In the genomic region with DNA sequence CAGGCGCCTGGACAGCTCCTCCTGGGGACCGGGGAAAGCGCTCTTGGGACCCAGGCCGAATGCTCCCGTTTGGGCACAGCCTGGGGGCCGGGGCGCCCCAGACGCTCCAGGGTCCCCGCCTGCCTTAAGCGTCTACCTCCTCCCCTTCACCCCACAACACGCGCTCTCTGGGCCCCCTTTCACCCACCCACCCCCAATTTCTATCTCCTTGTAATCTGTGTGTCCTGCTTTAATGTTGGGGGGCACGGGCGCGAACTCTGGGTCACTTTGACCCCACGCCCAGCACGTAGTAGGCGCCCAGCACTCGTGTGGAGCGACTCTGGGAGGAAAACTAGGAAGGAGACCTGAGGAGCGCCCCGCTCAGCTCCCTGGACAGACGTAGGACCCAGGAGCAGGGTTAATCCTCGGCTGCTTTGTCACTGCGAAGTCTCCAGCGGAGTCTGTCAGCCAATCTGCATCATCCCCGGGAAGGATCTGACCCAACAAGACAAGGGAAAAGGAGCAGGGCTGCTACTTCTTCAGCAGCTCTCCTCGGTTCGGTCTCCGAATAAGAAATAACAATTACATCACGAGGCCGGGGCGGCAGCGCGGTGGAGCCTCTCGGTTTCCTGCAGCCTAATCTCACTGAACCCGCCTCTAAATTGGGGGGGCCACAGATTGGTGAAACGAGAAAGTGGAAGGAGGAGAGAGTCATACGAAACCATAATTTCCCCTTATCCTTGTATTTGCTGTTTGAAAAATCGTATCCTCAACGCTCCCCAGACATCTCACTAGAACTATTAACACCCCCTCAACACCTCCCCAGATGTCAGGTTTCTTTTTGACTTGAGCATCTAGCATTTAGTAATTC, we compare ENCODE assay signal across 8 cellular contexts. TPM values are rescaled to one million over a fixed set of nuclear protein-coding genes. Genes with fewer than 3 reads are reported as not detected.
DNase-seq lines count a peak whose midpoint lies in the region; ATAC-seq and TF ChIP-seq lines count a peak whose summit lies in the region.

No MANE protein-coding gene starts in this region.

- TF ChIP-seq CTCF in BJ (IDR thresholded peaks at IDR 0.05; ENCODE audit: insufficient read depth, low read depth, low read length) (no peak), lower lobe of right lung (IDR thresholded peaks at IDR 0.05) (no peak)

- H3K4me3 ChIP-seq in BJ (ENCODE audit: low read depth, low read length) (peak overlapping the region; percentile 65), GM23248 (peak overlapping the region; percentile 96), lower lobe of right lung (peak overlapping the region; percentile 80)

- WGBS in GM23248 (ENCODE audit: low coverage in 1 of 2, low lambda C conversion rate in 2 of 2, missing lambda C conversion rate in 2 of 2), 2 experiments, result 0 to 1% methylated on average over 35 to 41 of the region's 41 CpGs

- H3K27me3 ChIP-seq in BJ (ENCODE audit: control insufficient read depth, insufficient read depth, low read length) (no peaks in the 10 kb centered on the region), GM23248 (replicated peaks; ENCODE audit: insufficient read depth) (no peaks in the 10 kb centered on the region), lower lobe of right lung (ENCODE audit: low read depth) (no peaks in the 10 kb centered on the region)

- intact Hi-C loops in lower lobe of right lung (cut with DNase I), result no loop called here

- H4K20me1 ChIP-seq in GM23248 (ENCODE audit: insufficient read depth), result no peaks in the 10 kb centered on the region

- POLR2A ChIA-PET in BJ (lab: Charles Lee), result interaction anchor here (0.5 to 1.0 kb wide), 5 partner anchors 11 to 189 kb away, joined by 3 to 5 read pairs (median 3); no protein-coding TSS in a partner anchor

- H3K36me3 ChIP-seq in BJ (ENCODE audit: control insufficient read depth, insufficient read depth, low read length) (no peaks in the 10 kb centered on the region), GM23248 (ENCODE audit: low read depth) (no peaks in the 10 kb centered on the region), lower lobe of right lung (no peaks in the 10 kb centered on the region)

- no peaks in the 10 kb centered on the region for H3K9me2 ChIP-seq in GM23248 (ENCODE audit: insufficient read depth)

- peak overlapping the region; percentile 90 for H3K4me2 ChIP-seq in GM23248 (ENCODE audit: unreplicated experiment)

- CTCF ChIA-PET in BJ (lab: Yijun Ruan, JAX), result interaction anchor here (0.8 to 2.0 kb wide), 5 partner anchors 13 to 417 kb away, joined by 3 to 11 read pairs (median 3); no protein-coding TSS in a partner anchor

- peak overlapping the region; percentile 79 for H3K9ac ChIP-seq in GM23248

- in situ Hi-C loops in GM23248 (cut with MboI), result no loop called here

- peak; percentile 71 to 74 for ATAC-seq in lower lobe of right lung

- H3K9me3 ChIP-seq in GM23248 (ENCODE audit: low read depth) (no peaks in the 10 kb centered on the region), lower lobe of right lung (no peaks in the 10 kb centered on the region)

- H3K4me1 ChIP-seq in GM23248 (ENCODE audit: insufficient read depth) (peaks cover 24% of the 10 kb centered on the region), lower lobe of right lung (peaks cover 35% of the 10 kb centered on the region)

- H3F3A ChIP-seq in GM23248 (ENCODE audit: insufficient read depth), result peaks cover 37% of the 10 kb centered on the region

- peaks cover 38% of the 10 kb centered on the region for H3K79me2 ChIP-seq in GM23248 (ENCODE audit: insufficient read depth)

- H3K27ac ChIP-seq in GM23248 (peak overlapping the region; percentile 83), lower lobe of right lung (peak overlapping the region; percentile 95)

- DNase-seq in BJ (ENCODE audit: low read depth) (peak; percentile 45), GM23248 (peak; percentile 92), NCI-H748 treated with DMSO at 0.1 percent for 48 hours (lab: John Stamatoyannopoulos, UW) (peak; percentile 55), lower lobe of right lung (peak; percentile 85), NAMALWA (ENCODE audit: low spot score) (no peak)
- DNase-seq in activated CD8-positive, alpha-beta memory T cell treated with anti-CD3 and anti-CD28 coated beads for 1 hour (ENCODE audit: extremely low read depth in 1 of 2, low read depth in 1 of 2), result peak; percentile 45 to 51
- DNase-seq in effector CD4-positive, alpha-beta T cell, result peak; percentile 67
- DNase-seq in stimulated activated CD4-positive, alpha-beta T cell treated with anti-CD3 and anti-CD28 coated beads, Interleukin-4, amount 100 ng/mL, for 4 hours, result peak; percentile 60 to 72

- H2AFZ ChIP-seq in GM23248, result peak overlapping the region; percentile 97

RNA-seq across cellular contexts. Expression of a gene that starts 0.8 kb away (rescaled TPM):
- polyA plus RNA-seq in BJ (2011; rRNA removed) (5.2 and 12.0 TPM in 2 replicates), GM23248 (2016; fragmentation: Nextera tagmentation; extraction: Ambion mirVana) (12.5 and 13.1 TPM in 2 replicates)
- polyA minus RNA-seq in BJ (2011; rRNA and poly(A)+ RNA removed), result 15.3 and 19.3 TPM in 2 replicates
- 31.2 and 31.9 TPM in 2 replicates for total RNA-seq in GM23248 (2014; rRNA removed; shearing (Covaris generic))
- 60.0 TPM for total RNA-seq in lower lobe of right lung
